In genomic region chr13:99335087-99335486, GRCh38 we compare ENCODE assay signal across 22 cellular contexts. TPM values are rescaled to one million over a fixed set of nuclear protein-coding genes. Genes with fewer than 3 reads are reported as not detected.
DNase-seq lines count a peak whose midpoint lies in the region; ATAC-seq and TF ChIP-seq lines count a peak whose summit lies in the region.
"Had no signal": no experiment of that assay in that cellular context is flagged by ENCODE, and none has a peak within 500 bp of the region (broad histone marks: within the 10 kb centered on the region; RNA-seq: fewer than 3 reads in every experiment).

No MANE protein-coding gene starts in this region.

- H3K27me3 Mint-ChIP-seq in stimulated activated naive CD8-positive, alpha-beta T cell treated with anti-CD3 and anti-CD28 coated beads, Interleukin-15, Interleukin-2, amounts not matched to agents 100 ng/mL and 50 ng/mL, for 24 hours = no peaks in the 10 kb centered on the region
- H3K27me3 Mint-ChIP-seq in stimulated activated naive CD8-positive, alpha-beta T cell treated with anti-CD3 and anti-CD28 coated beads, Interleukin-15, amount 100 ng/mL, for 72 hours = no peaks in the 10 kb centered on the region
- H3K27me3 Mint-ChIP-seq in activated B cell treated with CpG ODN at 0.5 μM for 24 hours (no peaks in the 10 kb centered on the region), memory B cell (no peaks in the 10 kb centered on the region)
- H3K27me3 Mint-ChIP-seq: activated CD8-positive, alpha-beta T cell treated with anti-CD3 and anti-CD28 coated beads for 36 hours; activated naive CD4-positive, alpha-beta T cell treated with anti-CD3 and anti-CD28 coated beads, Interleukin-2, amount 10 ng/mL, durations not matched to agents 7 days and 5 days; CD8-positive, alpha-beta memory T cell; type B pancreatic cell had no signal

- H3K36me3 Mint-ChIP-seq in stimulated activated naive CD8-positive, alpha-beta T cell treated with anti-CD3 and anti-CD28 coated beads, Interleukin-15, Interleukin-2, amounts not matched to agents 100 ng/mL and 50 ng/mL, for 24 hours (ENCODE audit: low read depth) = peaks cover 75% of the 10 kb centered on the region
- H3K36me3 Mint-ChIP-seq in activated B cell treated with CpG ODN at 0.5 μM for 24 hours (ENCODE audit: low read depth) = peaks cover 27% of the 10 kb centered on the region
- peaks cover 17% of the 10 kb centered on the region for H3K36me3 Mint-ChIP-seq in memory B cell

- TF ChIP-seq CTCF in activated B cell treated with CpG ODN at 0.5 μM for 24 hours (IDR thresholded peaks at IDR 0.05) = no peak

- DNase-seq in stimulated activated naive CD8-positive, alpha-beta T cell treated with anti-CD3 and anti-CD28 coated beads, Interleukin-15, amount 100 ng/mL, for 72 hours = no peak
- DNase-seq in activated B cell treated with CpG ODN at 0.5 μM for 24 hours (no peak), memory B cell (ENCODE audit: low spot score in 2 of 2) (no peak), NCI-H446 treated with DMSO at 0.1 percent for 48 hours (lab: John Stamatoyannopoulos, UW) (no peak), globus pallidus (ENCODE audit: low spot score) (no peak), DMS79 (lab: John Stamatoyannopoulos, UW) (no peak)
- DNase-seq: 8988T; activated CD8-positive, alpha-beta T cell treated with anti-CD3 and anti-CD28 coated beads for 36 hours; activated naive CD4-positive, alpha-beta T cell treated with anti-CD3 and anti-CD28 coated beads, Interleukin-2, amount 10 ng/mL, durations not matched to agents 7 days and 5 days; amygdala; CD8-positive, alpha-beta memory T cell; HCEC 1CT; mesendoderm; NCI-H1436 treated with DMSO at 0.1 percent for 48 hours; NCI-H2081 treated with DMSO at 0.1 percent for 48 hours; NCI-H226; psoas muscle; SHP77 treated with DMSO at 0.1 percent for 48 hours; stimulated activated CD4-positive, alpha-beta T cell treated with anti-CD3 and anti-CD28 coated beads, Interleukin-4, amount 100 ng/mL, for 4 hours had no signal

- ATAC-seq in stimulated activated naive CD8-positive, alpha-beta T cell treated with anti-CD3 and anti-CD28 coated beads, Interleukin-15, amount 100 ng/mL, for 72 hours = no peak
- ATAC-seq in activated B cell treated with CpG ODN at 0.5 μM for 24 hours (ENCODE audit: low read depth) = no peak
- ATAC-seq in memory B cell (ENCODE audit: low read depth) = no peak
- ATAC-seq in GM18909 (IDR thresholded peaks at IDR 0.05; ENCODE audit: poor library complexity, unreplicated experiment) = no peak
- ATAC-seq: activated CD8-positive, alpha-beta T cell treated with anti-CD3 and anti-CD28 coated beads for 36 hours had no signal

- POLR2A ChIA-PET in activated B cell treated with CpG ODN at 0.5 μM for 24 hours (lab: Charles Lee) = interaction anchor here (0.7 to 3.2 kb wide), 15 partner anchors 10 to 65 kb away, joined by 3 to 21 read pairs (median 6); partner anchors contain the start of gene GPR183

- intact Hi-C loops in activated B cell treated with CpG ODN at 0.5 μM for 24 hours (cut with micrococcal nuclease) = loop anchor here (1.0 to 2.0 kb wide), 4 partner anchors 13 to 52 kb away; no protein-coding TSS in a partner anchor

- no peak overlapping the region for H3K4me3 Mint-ChIP-seq in stimulated activated naive CD8-positive, alpha-beta T cell treated with anti-CD3 and anti-CD28 coated beads, Interleukin-15, Interleukin-2, amounts not matched to agents 100 ng/mL and 50 ng/mL, for 24 hours
- no peak overlapping the region for H3K4me3 Mint-ChIP-seq in stimulated activated naive CD8-positive, alpha-beta T cell treated with anti-CD3 and anti-CD28 coated beads, Interleukin-15, amount 100 ng/mL, for 72 hours
- H3K4me3 Mint-ChIP-seq in activated B cell treated with CpG ODN at 0.5 μM for 24 hours = peak overlapping the region; percentile 29
- H3K4me3 Mint-ChIP-seq in memory B cell = no peak overlapping the region
- H3K4me3 Mint-ChIP-seq: activated CD8-positive, alpha-beta T cell treated with anti-CD3 and anti-CD28 coated beads for 36 hours; activated naive CD4-positive, alpha-beta T cell treated with anti-CD3 and anti-CD28 coated beads, Interleukin-2, amount 10 ng/mL, durations not matched to agents 7 days and 5 days; CD8-positive, alpha-beta memory T cell; type B pancreatic cell had no signal

- CTCF ChIA-PET in activated B cell treated with CpG ODN at 0.5 μM for 24 hours (lab: Charles Lee) = interaction anchor here (0.6 to 2.6 kb wide), 11 partner anchors 10 to 102 kb away, joined by 3 to 14 read pairs (median 4); no protein-coding TSS in a partner anchor

- peaks cover 92% of the 10 kb centered on the region for H3K4me1 Mint-ChIP-seq in stimulated activated naive CD8-positive, alpha-beta T cell treated with anti-CD3 and anti-CD28 coated beads, Interleukin-15, Interleukin-2, amounts not matched to agents 100 ng/mL and 50 ng/mL, for 24 hours (ENCODE audit: low read depth)
- H3K4me1 Mint-ChIP-seq in stimulated activated naive CD8-positive, alpha-beta T cell treated with anti-CD3 and anti-CD28 coated beads, Interleukin-15, amount 100 ng/mL, for 72 hours = peaks cover 83% of the 10 kb centered on the region
- peaks cover 53% of the 10 kb centered on the region for H3K4me1 Mint-ChIP-seq in activated B cell treated with CpG ODN at 0.5 μM for 24 hours
- peaks cover 33% of the 10 kb centered on the region for H3K4me1 Mint-ChIP-seq in memory B cell

- H3K9me3 Mint-ChIP-seq in stimulated activated naive CD8-positive, alpha-beta T cell treated with anti-CD3 and anti-CD28 coated beads, Interleukin-15, Interleukin-2, amounts not matched to agents 100 ng/mL and 50 ng/mL, for 24 hours = no peaks in the 10 kb centered on the region
- no peaks in the 10 kb centered on the region for H3K9me3 Mint-ChIP-seq in stimulated activated naive CD8-positive, alpha-beta T cell treated with anti-CD3 and anti-CD28 coated beads, Interleukin-15, amount 100 ng/mL, for 72 hours
- H3K9me3 Mint-ChIP-seq in activated B cell treated with CpG ODN at 0.5 μM for 24 hours = no peaks in the 10 kb centered on the region
- no peaks in the 10 kb centered on the region for H3K9me3 Mint-ChIP-seq in memory B cell
- H3K9me3 Mint-ChIP-seq: activated CD8-positive, alpha-beta T cell treated with anti-CD3 and anti-CD28 coated beads for 36 hours; activated naive CD4-positive, alpha-beta T cell treated with anti-CD3 and anti-CD28 coated beads, Interleukin-2, amount 10 ng/mL, durations not matched to agents 7 days and 5 days; CD8-positive, alpha-beta memory T cell; type B pancreatic cell had no signal

- peak overlapping the region; percentile 9 for H3K27ac Mint-ChIP-seq in stimulated activated naive CD8-positive, alpha-beta T cell treated with anti-CD3 and anti-CD28 coated beads, Interleukin-15, Interleukin-2, amounts not matched to agents 100 ng/mL and 50 ng/mL, for 24 hours
- peak overlapping the region in 1 of 2 donors; percentile 26 for H3K27ac Mint-ChIP-seq in stimulated activated naive CD8-positive, alpha-beta T cell treated with anti-CD3 and anti-CD28 coated beads, Interleukin-15, amount 100 ng/mL, for 72 hours
- H3K27ac Mint-ChIP-seq in activated B cell treated with CpG ODN at 0.5 μM for 24 hours (peak overlapping the region; percentile 77), memory B cell (peak overlapping the region; percentile 15)
- H3K27ac Mint-ChIP-seq: activated CD8-positive, alpha-beta T cell treated with anti-CD3 and anti-CD28 coated beads for 36 hours; activated naive CD4-positive, alpha-beta T cell treated with anti-CD3 and anti-CD28 coated beads, Interleukin-2, amount 10 ng/mL, durations not matched to agents 7 days and 5 days; type B pancreatic cell had no signal

RNA-seq across cellular contexts. Expression of gene GPR183, which starts 27.9 kb away (rescaled TPM):
- 84.5 and 86.4 TPM in 2 replicates for total RNA-seq in activated B cell treated with CpG ODN at 0.5 μM for 24 hours
